15 cellular contexts compared by ENCODE assay signal in genomic region chr10:93760490-93760889, GRCh38. TPM values are rescaled to one million over a fixed set of nuclear protein-coding genes. Genes with fewer than 3 reads are reported as not detected.
A peak's percentile ranks its signal among the peaks of the same experiment; 100 is the strongest.
DNase-seq lines count a peak whose midpoint lies in the region; ATAC-seq and TF ChIP-seq lines count a peak whose summit lies in the region.
"Had no signal": no experiment of that assay in that cellular context is flagged by ENCODE, and none has a peak within 500 bp of the region (broad histone marks: within the 10 kb centered on the region; RNA-seq: fewer than 3 reads in every experiment).

No MANE protein-coding gene starts in this region.

- peaks cover 37% of the 10 kb centered on the region for H3K4me1 ChIP-seq in iPS-20b (ENCODE audit: insufficient read depth, low read length)
- peaks cover 0 to 20% of the 10 kb centered on the region in 2 donors for H3K4me1 ChIP-seq in gastrocnemius medialis

- no peaks in the 10 kb centered on the region for H3K36me3 ChIP-seq in iPS-20b (ENCODE audit: insufficient read depth, low read depth, low read length)
- no peaks in the 10 kb centered on the region for H3K36me3 ChIP-seq in gastrocnemius medialis

- H3K36me3 Mint-ChIP-seq in WTC11: no peaks in the 10 kb centered on the region

- H3K27me3 Mint-ChIP-seq in WTC11 (ENCODE audit: low read depth): peaks cover 19% of the 10 kb centered on the region

- H3K4me3 ChIP-seq in iPS-20b (ENCODE audit: low read length) (peak overlapping the region; percentile 35; the same call in 1 of the 2 replicates), gastrocnemius medialis (peak overlapping the region in 1 of 4 donors; percentile 21)

- intact Hi-C loops in gastrocnemius medialis (cut with DNase I; ENCODE audit: low total_unique reads): loop anchor here (2.0 kb wide), 1 partner anchor 58 kb away; the partner anchor contains the start of gene FRA10AC1

- peaks cover 56% of the 10 kb centered on the region for H3K4me1 Mint-ChIP-seq in WTC11

- no peak overlapping the region for H3K4me3 Mint-ChIP-seq in WTC11

- CTCF ChIA-PET in WTC11 (lab: Charles Lee): interaction anchor here (1.0 to 1.9 kb wide), 2 partner anchors 14 to 55 kb away, joined by 6 to 9 read pairs; no protein-coding TSS in a partner anchor

- no peaks in the 10 kb centered on the region; the same call in 1 of the 2 replicates for H3K9me3 Mint-ChIP-seq in WTC11

- H3K9ac ChIP-seq in iPS-20b (ENCODE audit: low read depth, low read length): no peak overlapping the region

- DNase-seq in gastrocnemius medialis (peak; percentile 37 to 38), WTC11 (ENCODE audit: low spot score) (no peak), MV-4-11 (lab: John Stamatoyannopoulos, UW) (no peak)
- DNase-seq: AML-193, DMS79, NCI-H1436, NCI-H2029 treated with DMSO at 0.1 percent for 48 hours, NCI-H526 had no signal

- H3K27me3 ChIP-seq in iPS-20b (ENCODE audit: insufficient read depth, low read length) (peaks cover 38% of the 10 kb centered on the region; the same call in 1 of the 2 replicates), gastrocnemius medialis (no peaks in the 10 kb centered on the region)

- peak in 1 of 2 donors; percentile 19 for TF ChIP-seq POLR2A in gastrocnemius medialis (IDR thresholded peaks at IDR 0.05)

- ATAC-seq in SK-N-SH treated with all-trans-retinoic acid at 6 μM for 48 hours (no peak), gastrocnemius medialis (peak; percentile 80 to 82), GM18861 (IDR thresholded peaks at IDR 0.05; ENCODE audit: unreplicated experiment) (no peak), WTC11 (no peak; the same call in 1 of the 2 replicates), HG02970 (IDR thresholded peaks at IDR 0.05; ENCODE audit: low FRiP score, unreplicated experiment) (no peak)
- ATAC-seq: HCT116 had no signal

- TF ChIP-seq CTCF in gastrocnemius medialis (IDR thresholded peaks at IDR 0.05 in 4 of 5, conservative IDR thresholded peaks at IDR 0.05 in 1 of 5): no peak
- TF ChIP-seq CTCF in WTC11 (IDR thresholded peaks at IDR 0.05): no peak

- no peaks in the 10 kb centered on the region for H3K9me3 ChIP-seq in iPS-20b (ENCODE audit: insufficient read depth, low read depth, low read length)
- H3K9me3 ChIP-seq in gastrocnemius medialis: no peaks in the 10 kb centered on the region

- in situ Hi-C loops in gastrocnemius medialis (cut with MboI; ENCODE audit: low sequenced_read_pairs in 4 of 4): no loop called here

- H3K27ac ChIP-seq in cingulate gyrus (ENCODE audit: low read depth, low read length) (peak overlapping the region; percentile 67), iPS-20b (ENCODE audit: low read length) (no peak overlapping the region), gastrocnemius medialis (peak overlapping the region; percentile 46 to 76 (median 64))
- H3K27ac ChIP-seq: RWPE1 had no signal

- POLR2A ChIA-PET in WTC11 (lab: Charles Lee): no interaction called here

- no peak overlapping the region for H3K27ac Mint-ChIP-seq in WTC11

TF ChIP-seq in SK-N-SH treated with all-trans-retinoic acid at 6 μM for 48 hours, 23 proteins besides CTCF, POLR2A, EP300 and RAD21:
- TF ChIP-seq ZFP30 (CRISPR knock-in tag; IDR thresholded peaks at IDR 0.05) (no peak), BACH2 (CRISPR knock-in tag; IDR thresholded peaks at IDR 0.05; ENCODE audit: borderline replicate concordance) (no peak), GLIS3 (CRISPR knock-in tag; IDR thresholded peaks at IDR 0.05) (no peak), SNAI2 (CRISPR knock-in tag; IDR thresholded peaks at IDR 0.05) (no peak), CSRNP3 (CRISPR knock-in tag; IDR thresholded peaks at IDR 0.05) (no peak), ZNF70 (CRISPR knock-in tag; IDR thresholded peaks at IDR 0.05) (no peak), TCF4 (CRISPR knock-in tag; IDR thresholded peaks at IDR 0.05; ENCODE audit: borderline replicate concordance) (peak; percentile 64; the same call in 1 of the 2 replicates)

TF ChIP-seq in WTC11, 78 proteins besides CTCF, POLR2A, EP300 and RAD21 (continues in another document):
- no peak for TF ChIP-seq ELF4 (CRISPR knock-in tag; IDR thresholded peaks at IDR 0.05; ENCODE audit: low read depth)
- no peak for TF ChIP-seq ZNF219 (CRISPR knock-in tag; IDR thresholded peaks at IDR 0.05; ENCODE audit: borderline replicate concordance)
- no peak for TF ChIP-seq EMX1 (CRISPR knock-in tag; IDR thresholded peaks at IDR 0.05)
- no peak for TF ChIP-seq NFATC4 (CRISPR knock-in tag; IDR thresholded peaks at IDR 0.05)
- TF ChIP-seq MXD4 (CRISPR knock-in tag; IDR thresholded peaks at IDR 0.05; ENCODE audit: borderline replicate concordance): no peak
- TF ChIP-seq PREB (CRISPR knock-in tag; IDR thresholded peaks at IDR 0.05; ENCODE audit: borderline replicate concordance): no peak
- no peak for TF ChIP-seq ERG (CRISPR knock-in tag; IDR thresholded peaks at IDR 0.05)
- TF ChIP-seq HMGA2 (CRISPR knock-in tag; IDR thresholded peaks at IDR 0.05): no peak
- no peak for TF ChIP-seq GRHL2 (CRISPR knock-in tag; IDR thresholded peaks at IDR 0.05; ENCODE audit: insufficient replicate concordance, severe bottlenecking)
- TF ChIP-seq MLX (CRISPR knock-in tag; IDR thresholded peaks at IDR 0.05): no peak
- no peak for TF ChIP-seq ZBTB21 (CRISPR knock-in tag; IDR thresholded peaks at IDR 0.05; ENCODE audit: borderline replicate concordance)
- no peak for TF ChIP-seq HMGXB4 (CRISPR knock-in tag; IDR thresholded peaks at IDR 0.05)
- TF ChIP-seq E2F1 (CRISPR knock-in tag; IDR thresholded peaks at IDR 0.05): no peak
- no peak for TF ChIP-seq E2F4 (CRISPR knock-in tag; IDR thresholded peaks at IDR 0.05; ENCODE audit: borderline replicate concordance, low read depth)

RNA-seq across cellular contexts. Expression of gene LGI1, which starts 2.8 kb away (rescaled TPM):
- total RNA-seq in gastrocnemius medialis (10 to 100 TPM in 1 of 4 donors, under 1 TPM in 1, not detected in 2; 0.33 to 12.6 TPM), WTC11 (2021) (not detected in 3 replicates)

RNA-seq across cellular contexts. Expression of gene FRA10AC1, which starts 58.1 kb away (rescaled TPM):
- total RNA-seq in gastrocnemius medialis: 10 to 100 TPM in 1 of 4 donors, 1 to 10 TPM in 3; 4.9 to 10.5 (median 5.5) TPM
- total RNA-seq in WTC11 (2021): 12.9 to 15.8 TPM (median 14.1 TPM) in 3 replicates

Comparison
In these comparisons a context has a peak if more than half of its experiments do, and no peak if none do; other contexts are left out.
1. ATAC-seq: peak in gastrocnemius medialis (2 of 2); none in SK-N-SH treated with all-trans-retinoic acid at 6 μM for 48 hours (single experiment), GM18861 (single experiment), WTC11 (single experiment) and HG02970 (single experiment).
2. DNase-seq: peak in gastrocnemius medialis (2 of 2); none in WTC11 (single experiment) and MV-4-11 (single experiment).